Comparison of ENCODE assay signal across 1 cellular context in genomic region chr1:157278383-157279156, GRCh38.
TF ChIP-seq lines count a peak whose summit lies in the region.

No MANE protein-coding gene starts in this region.

TF ChIP-seq in SK-N-SH treated with all-trans-retinoic acid at 6 μM for 48 hours, 23 proteins besides CTCF, POLR2A, EP300 and RAD21 (continued from another document):
- TF ChIP-seq ZNF565 (CRISPR knock-in tag; conservative IDR thresholded peaks at IDR 0.05; ENCODE audit: low read depth) (no peak), BACH2 (CRISPR knock-in tag; IDR thresholded peaks at IDR 0.05; ENCODE audit: borderline replicate concordance) (no peak), ZNF8 (CRISPR knock-in tag; IDR thresholded peaks at IDR 0.05) (no peak), ISL1 (CRISPR knock-in tag; IDR thresholded peaks at IDR 0.05) (no peak), ARNTL (CRISPR knock-in tag; IDR thresholded peaks at IDR 0.05; ENCODE audit: borderline replicate concordance, low read depth) (no peak), CSRNP3 (CRISPR knock-in tag; IDR thresholded peaks at IDR 0.05) (no peak), ESRRG (CRISPR knock-in tag; IDR thresholded peaks at IDR 0.05) (no peak), ZNF70 (CRISPR knock-in tag; IDR thresholded peaks at IDR 0.05) (no peak)
TF ChIP-seq in SK-N-SH treated with all-trans-retinoic acid at 6 μM for 48 hours: peak in this region for 0.
